In the genomic region with DNA sequence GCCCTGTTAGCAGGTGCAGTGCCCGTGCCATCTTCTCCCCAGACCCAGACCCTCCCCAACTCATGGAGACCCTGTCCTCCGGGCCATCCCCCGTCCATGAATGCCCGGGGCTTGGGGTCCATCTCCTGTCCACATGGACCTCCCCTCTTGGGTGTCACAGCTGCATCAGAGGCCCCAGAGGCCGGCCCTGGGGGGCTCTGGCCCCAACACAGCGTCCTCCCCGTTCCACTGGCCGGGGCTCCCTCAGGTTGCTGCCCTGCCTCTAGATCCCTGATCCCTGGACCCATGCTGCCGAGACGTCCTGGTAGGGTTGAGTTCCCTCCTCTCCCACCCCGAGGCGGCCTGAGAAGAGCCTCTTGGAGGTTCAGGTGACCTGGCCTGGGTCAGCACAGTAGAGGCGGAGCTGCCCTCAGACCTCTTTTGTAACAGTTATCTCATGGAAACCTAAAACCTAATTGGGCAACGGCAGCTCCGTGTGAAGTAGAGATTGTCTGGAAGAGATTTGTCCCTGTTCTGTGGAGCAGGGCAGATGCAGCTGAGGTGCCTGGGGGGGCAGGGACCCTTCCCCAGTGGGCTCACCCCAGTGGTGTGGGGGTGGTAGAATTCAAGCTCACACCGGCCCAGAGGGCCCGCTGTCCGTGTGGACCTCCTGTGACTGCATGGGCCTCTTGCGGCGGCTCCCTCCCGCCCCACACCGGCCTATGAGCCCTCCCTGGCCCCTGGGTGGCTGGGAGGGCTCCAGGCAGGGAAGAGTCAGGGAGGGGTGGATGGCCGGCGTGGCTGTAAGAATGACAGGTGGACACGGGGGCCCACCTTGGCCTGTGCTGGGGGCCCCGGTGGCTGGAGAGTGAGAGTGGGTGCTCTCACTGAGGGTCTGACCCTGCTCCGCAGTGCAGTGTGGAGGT, we compare ENCODE assay signal across 19 cellular contexts. TPM values are rescaled to one million over a fixed set of nuclear protein-coding genes. Genes with fewer than 3 reads are reported as not detected.
DNase-seq lines count a peak whose midpoint lies in the region; ATAC-seq and TF ChIP-seq lines count a peak whose summit lies in the region.
"Had no signal": no experiment of that assay in that cellular context is flagged by ENCODE, and none has a peak within 500 bp of the region (broad histone marks: within the 10 kb centered on the region; RNA-seq: fewer than 3 reads in every experiment).

No MANE protein-coding gene starts in this region.

- H3K27me3 ChIP-seq in fibroblast of lung (ENCODE audit: control insufficient read depth, insufficient read depth, low read length) (no peaks in the 10 kb centered on the region), lower lobe of right lung (ENCODE audit: low read depth) (no peaks in the 10 kb centered on the region), testis (no peaks in the 10 kb centered on the region), MM.1S (replicated peaks; ENCODE audit: insufficient read depth, low read length) (no peaks in the 10 kb centered on the region)
- H3K27me3 ChIP-seq: SJCRH30 had no signal

- no peak for TF ChIP-seq POLR2A in testis (IDR thresholded peaks at IDR 0.05)

- H3F3A ChIP-seq in MM.1S (ENCODE audit: insufficient read depth, low read length): no peaks in the 10 kb centered on the region

- H3K9me2 ChIP-seq in MM.1S (replicated peaks; ENCODE audit: insufficient read depth, low read length): no peaks in the 10 kb centered on the region

- H3K9ac ChIP-seq in fibroblast of lung (ENCODE audit: insufficient read depth, low read length) (no peak overlapping the region), MM.1S (ENCODE audit: low read length) (no peak overlapping the region)

- H3K4me1 Mint-ChIP-seq in stimulated activated naive B cell treated with anti-CD40 and anti-IgM and Interleukin-4, amounts not matched to agents 10 μg/mL and 1 μg/mL and 100 μg/mL, for 72 hours: peaks cover 20 to 26% of the 10 kb centered on the region in 2 donors

- no peaks in the 10 kb centered on the region for H3K36me3 ChIP-seq in fibroblast of lung (ENCODE audit: control insufficient read depth, insufficient read depth, low read length)
- H3K36me3 ChIP-seq in lower lobe of right lung: no peaks in the 10 kb centered on the region
- no peaks in the 10 kb centered on the region for H3K36me3 ChIP-seq in testis (ENCODE audit: low read depth, missing control alignments)
- no peaks in the 10 kb centered on the region for H3K36me3 ChIP-seq in MM.1S (replicated peaks; ENCODE audit: insufficient read depth, low read length)

- H3K4me1 ChIP-seq in fibroblast of lung (ENCODE audit: control insufficient read depth, extremely low read depth, insufficient read depth, low read length) (peaks cover 6% of the 10 kb centered on the region), lower lobe of right lung (peaks cover 43% of the 10 kb centered on the region), testis (peaks cover 15% of the 10 kb centered on the region), MM.1S (ENCODE audit: low read length) (no peaks in the 10 kb centered on the region)

- H3K4me2 ChIP-seq in fibroblast of lung (ENCODE audit: extremely low read depth, insufficient read depth, low read length) (no peak overlapping the region), MM.1S (ENCODE audit: low read depth, low read length) (no peak overlapping the region)

- peak; percentile 62 for DNase-seq in HuH-7.5 (ENCODE audit: low spot score)
- DNase-seq in fibroblast of lung (ENCODE audit: low read depth in 2 of 2): no peak
- peak; percentile 41 for DNase-seq in lower lobe of right lung
- DNase-seq in stimulated activated naive B cell treated with anti-CD40 and anti-IgM and Interleukin-4, amounts not matched to agents 10 μg/mL and 1 μg/mL and 100 μg/mL, for 72 hours: no peak
- no peak for DNase-seq in testis
- DNase-seq in MM.1S: no peak
- no peak for DNase-seq in NCI-H82 treated with DMSO at 0.1 percent for 48 hours (lab: John Stamatoyannopoulos, UW; ENCODE audit: unreplicated experiment)
- DNase-seq: activated CD4-positive, alpha-beta T cell treated with anti-CD3 and anti-CD28 coated beads, Interleukin-2, amount 10 ng/mL, durations not matched to agents 24 days and 14 days; activated T-cell treated with anti-CD3 and anti-CD28 coated beads for 4 hours; AML-193; effector memory CD4-positive, alpha-beta T cell; NCI-H1436 treated with DMSO at 0.1 percent for 48 hours; NCI-H446; occipital lobe; SJCRH30; small intestine; stimulated activated naive CD4-positive, alpha-beta T cell had no signal

- intact Hi-C loops in lower lobe of right lung (cut with DNase I): no loop called here
- intact Hi-C loops in testis (cut with DNase I; ENCODE audit: low total_unique reads): no loop called here

- peak overlapping the region; percentile 31 for H3K27ac Mint-ChIP-seq in stimulated activated naive B cell treated with anti-CD40 and anti-IgM and Interleukin-4, amounts not matched to agents 10 μg/mL and 1 μg/mL and 100 μg/mL, for 72 hours
- H3K27ac Mint-ChIP-seq: activated CD4-positive, alpha-beta T cell treated with anti-CD3 and anti-CD28 coated beads, Interleukin-2, amount 10 ng/mL, durations not matched to agents 24 days and 14 days had no signal

- WGBS in testis, 2 donors: 82 to 100% methylated on average over 1 to 27 of the region's 27 CpGs

- no peaks in the 10 kb centered on the region for H3K9me3 ChIP-seq in fibroblast of lung (ENCODE audit: control insufficient read depth, insufficient read depth, low read depth, low read length)
- no peaks in the 10 kb centered on the region for H3K9me3 ChIP-seq in lower lobe of right lung
- no peaks in the 10 kb centered on the region for H3K9me3 ChIP-seq in testis
- H3K9me3 ChIP-seq in MM.1S (replicated peaks; ENCODE audit: insufficient read depth, low read length): no peaks in the 10 kb centered on the region
- H3K9me3 ChIP-seq: SJCRH30 had no signal

- no peak overlapping the region for H3K4me3 Mint-ChIP-seq in stimulated activated naive B cell treated with anti-CD40 and anti-IgM and Interleukin-4, amounts not matched to agents 10 μg/mL and 1 μg/mL and 100 μg/mL, for 72 hours
- H3K4me3 Mint-ChIP-seq: activated CD4-positive, alpha-beta T cell treated with anti-CD3 and anti-CD28 coated beads, Interleukin-2, amount 10 ng/mL, durations not matched to agents 24 days and 14 days had no signal

- no peaks in the 10 kb centered on the region for H3K27me3 Mint-ChIP-seq in stimulated activated naive B cell treated with anti-CD40 and anti-IgM and Interleukin-4, amounts not matched to agents 10 μg/mL and 1 μg/mL and 100 μg/mL, for 72 hours
- H3K27me3 Mint-ChIP-seq: activated CD4-positive, alpha-beta T cell treated with anti-CD3 and anti-CD28 coated beads, Interleukin-2, amount 10 ng/mL, durations not matched to agents 24 days and 14 days had no signal

- peaks cover 8 to 21% of the 10 kb centered on the region in 2 donors for H3K36me3 Mint-ChIP-seq in stimulated activated naive B cell treated with anti-CD40 and anti-IgM and Interleukin-4, amounts not matched to agents 10 μg/mL and 1 μg/mL and 100 μg/mL, for 72 hours

- H3K4me3 ChIP-seq in fibroblast of lung (replicated peaks in 1 of 4; ENCODE audit: control extremely low read depth in 1 of 4, insufficient read depth in 1 of 4, low read depth in 3 of 4, low read length in 4 of 4) (no peak overlapping the region), lower lobe of right lung (no peak overlapping the region), testis (no peak overlapping the region), MM.1S (ENCODE audit: low read length) (no peak overlapping the region)
- H3K4me3 ChIP-seq: SJCRH30 had no signal

- no peak for TF ChIP-seq CTCF in fibroblast of lung (conservative IDR thresholded peaks at IDR 0.05 in 1 of 2, IDR thresholded peaks at IDR 0.05 in 1 of 2; ENCODE audit: low read depth in 1 of 2, low read length in 2 of 2)
- no peak for TF ChIP-seq CTCF in lower lobe of right lung (IDR thresholded peaks at IDR 0.05)
- no peak for TF ChIP-seq CTCF in testis (IDR thresholded peaks at IDR 0.05)
- no peak for TF ChIP-seq CTCF in MM.1S (IDR thresholded peaks at IDR 0.05; ENCODE audit: low read length)

- H3K27ac ChIP-seq in fibroblast of lung (ENCODE audit: insufficient read depth, low read length) (peak overlapping the region; percentile 34), lower lobe of right lung (peak overlapping the region; percentile 24), testis (no peak overlapping the region), MM.1S (ENCODE audit: low read length) (no peak overlapping the region)
- H3K27ac ChIP-seq: SJCRH30 had no signal

- H4K20me1 ChIP-seq in fibroblast of lung (ENCODE audit: control insufficient read depth, extremely low read depth, insufficient read depth, low read length) (no peaks in the 10 kb centered on the region), MM.1S (ENCODE audit: insufficient read depth, low read length) (no peaks in the 10 kb centered on the region; the same call in 1 of the 2 replicates)

- H2AFZ ChIP-seq in fibroblast of lung (ENCODE audit: low read length): no peak overlapping the region
- H2AFZ ChIP-seq in MM.1S (ENCODE audit: low read length): no peak overlapping the region

- ATAC-seq in lower lobe of right lung: peak in 1 of 2 donors; percentile 11
- no peak for ATAC-seq in stimulated activated naive B cell treated with anti-CD40 and anti-IgM and Interleukin-4, amounts not matched to agents 10 μg/mL and 1 μg/mL and 100 μg/mL, for 72 hours (replicated peaks)
- no peak for ATAC-seq in HG03571 (IDR thresholded peaks at IDR 0.05; ENCODE audit: unreplicated experiment)

- H3K79me2 ChIP-seq in fibroblast of lung (ENCODE audit: control insufficient read depth, insufficient read depth, low read length) (peaks cover 65% of the 10 kb centered on the region), MM.1S (ENCODE audit: low read length) (peaks cover 6% of the 10 kb centered on the region)

- no peaks in the 10 kb centered on the region for H3K9me3 Mint-ChIP-seq in stimulated activated naive B cell treated with anti-CD40 and anti-IgM and Interleukin-4, amounts not matched to agents 10 μg/mL and 1 μg/mL and 100 μg/mL, for 72 hours
- H3K9me3 Mint-ChIP-seq: activated CD4-positive, alpha-beta T cell treated with anti-CD3 and anti-CD28 coated beads, Interleukin-2, amount 10 ng/mL, durations not matched to agents 24 days and 14 days; activated naive CD4-positive, alpha-beta T cell treated with anti-CD3 and anti-CD28 coated beads, Interleukin-2, amount 50 U/mL, for 72 hours had no signal

RNA-seq across cellular contexts. Expression of gene SKI, which starts 56.1 kb away (rescaled TPM):
- total RNA-seq in fibroblast of lung (18.0 and 21.8 TPM in 2 replicates), lower lobe of right lung (90.0 TPM), testis (10 to 100 TPM; 85.7 to 87.1 TPM)
- polyA plus RNA-seq in fibroblast of lung (11.6 and 18.3 TPM in 2 replicates), testis (ENCODE audit: insufficient read depth, low read depth, low replicate concordance) (40.2 TPM)
- polyA plus RNA-seq in fibroblast of lung (2012): 30.8 and 38.0 TPM in 2 replicates
- polyA minus RNA-seq in fibroblast of lung (ENCODE audit: low replicate concordance): 18.0 and 19.2 TPM in 2 replicates

Comparison
In these comparisons a context has a peak if more than half of its experiments do, and no peak if none do; other contexts are left out.
1. DNase-seq: peak in HuH-7.5 (single experiment) and lower lobe of right lung (single experiment); none in fibroblast of lung (0 of 2), stimulated activated naive B cell treated with anti-CD40 and anti-IgM and Interleukin-4, amounts not matched to agents 10 μg/mL and 1 μg/mL and 100 μg/mL, for 72 hours (single experiment), testis (single experiment), MM.1S (single experiment) and NCI-H82 treated with DMSO at 0.1 percent for 48 hours (single experiment).
2. H3K27ac ChIP-seq: peak in fibroblast of lung (single experiment) and lower lobe of right lung (single experiment); none in testis (0 of 2) and MM.1S (single experiment).